Comparison of ENCODE assay signal across 8 cellular contexts in the genomic region with DNA sequence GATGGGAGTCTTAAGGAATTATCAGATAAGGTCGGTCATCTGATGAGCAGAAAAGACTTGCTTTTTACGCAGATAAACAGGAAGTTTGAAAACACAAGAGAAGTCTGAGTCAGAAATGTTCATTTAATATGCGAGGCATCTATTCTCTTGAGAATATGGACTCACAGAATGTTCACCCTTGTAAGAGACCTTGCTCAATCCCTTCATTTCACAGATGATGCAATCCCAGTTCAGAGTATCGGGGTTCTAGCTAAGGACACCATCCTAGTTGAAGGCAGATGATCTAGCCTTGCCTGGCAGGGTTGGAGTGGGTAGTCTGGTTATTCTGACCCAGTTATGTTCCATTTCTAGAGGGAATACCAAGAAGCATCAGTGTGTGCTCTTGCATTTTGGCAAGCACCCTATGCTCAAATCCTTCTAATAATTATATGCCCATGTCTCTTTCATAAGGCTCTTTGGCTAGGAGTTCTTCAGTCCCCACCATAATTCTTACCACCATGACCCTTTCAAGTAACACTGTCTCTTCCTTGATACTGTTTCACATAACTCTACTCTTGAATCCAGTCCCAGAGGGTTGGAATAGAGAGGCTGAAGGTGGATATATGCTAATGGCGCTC. TPM values are rescaled to one million over a fixed set of nuclear protein-coding genes. Genes with fewer than 3 reads are reported as not detected.
DNase-seq lines count a peak whose midpoint lies in the region; ATAC-seq and TF ChIP-seq lines count a peak whose summit lies in the region.

No MANE protein-coding gene starts in this region.

- peak; percentile 69 for DNase-seq in EL
- peak; percentile 99 for DNase-seq in fibroblast of mammary gland (ENCODE audit: low read depth)
- peak; percentile 96 for DNase-seq in skeletal muscle cell (ENCODE audit: low read depth)
- DNase-seq in mesenteric fat pad (ENCODE audit: low spot score): no peak
- no peak for DNase-seq in NCI-H2171 treated with DMSO at 0.1 percent for 48 hours (lab: John Stamatoyannopoulos, UW)

- H3K27ac ChIP-seq in VCaP: peak overlapping the region; percentile 99

- H3K4me3 ChIP-seq in fibroblast of mammary gland (ENCODE audit: control insufficient read depth, low read depth, low read length) (no peak overlapping the region), skeletal muscle cell (ENCODE audit: low read depth, low read length) (no peak overlapping the region)

- ATAC-seq in HG02840 (IDR thresholded peaks at IDR 0.05; ENCODE audit: low FRiP score, unreplicated experiment): no peak
- ATAC-seq in GM21526 (IDR thresholded peaks at IDR 0.05; ENCODE audit: low FRiP score, unreplicated experiment): no peak

- TF ChIP-seq CTCF in VCaP (conservative IDR thresholded peaks at IDR 0.05) (no peak), fibroblast of mammary gland (conservative IDR thresholded peaks at IDR 0.05; ENCODE audit: control insufficient read depth, insufficient read depth, low read depth, low read length) (no peak)

RNA-seq across cellular contexts. Expression of a gene that starts 42.5 kb away (rescaled TPM):
- 35.5 TPM for total RNA-seq in mesenteric fat pad

Comparison
In these comparisons a context has a peak if more than half of its experiments do, and no peak if none do; other contexts are left out.
1. DNase-seq: peak in EL (single experiment), fibroblast of mammary gland (single experiment) and skeletal muscle cell (single experiment); none in mesenteric fat pad (single experiment) and NCI-H2171 treated with DMSO at 0.1 percent for 48 hours (single experiment).